ENCODE assay signal across 1 cellular context in the genomic region with DNA sequence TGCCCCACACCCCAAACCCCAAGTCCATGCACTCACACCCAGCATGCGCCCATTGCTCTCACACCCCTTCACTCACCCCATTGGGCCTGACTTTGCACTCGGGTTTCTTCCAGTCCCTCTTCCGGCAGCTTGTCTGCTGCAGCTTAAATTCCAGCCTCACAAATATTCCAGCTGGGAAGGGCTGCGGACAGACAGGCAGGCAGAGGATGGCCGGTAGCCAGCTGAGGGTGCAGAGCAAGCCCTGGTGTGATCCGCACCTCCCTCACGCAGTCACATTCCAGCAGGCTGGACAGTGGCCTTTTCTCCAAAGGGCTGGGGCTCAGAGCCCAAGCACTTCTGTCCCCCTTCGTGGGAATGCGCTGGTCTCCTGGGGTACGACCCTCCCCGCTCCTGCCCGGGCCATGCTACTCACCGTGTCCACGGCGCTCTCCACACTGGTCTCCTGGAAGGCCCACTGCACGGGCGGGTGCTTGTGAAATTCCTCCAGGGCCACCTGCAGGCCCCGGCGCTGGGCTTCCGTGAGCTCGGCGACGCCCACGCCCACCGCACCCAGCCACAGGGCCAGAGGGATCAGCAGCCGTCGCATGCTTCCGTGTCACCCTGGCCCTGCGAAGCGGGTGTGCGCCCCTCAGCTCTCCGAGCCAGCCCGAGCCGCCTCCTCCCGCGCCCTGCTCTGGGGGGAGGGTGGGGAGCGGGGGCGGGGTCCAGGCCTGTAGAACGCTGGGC.
A peak's percentile ranks its signal among the peaks of the same experiment; 100 is the strongest.
TF ChIP-seq lines count a peak whose summit lies in the region.

No MANE protein-coding gene starts in this region.

TF ChIP-seq in HepG2, 621 proteins besides CTCF, POLR2A, EP300 and RAD21 (continued from another document and continues in another):
- TF ChIP-seq, protein P1, sequence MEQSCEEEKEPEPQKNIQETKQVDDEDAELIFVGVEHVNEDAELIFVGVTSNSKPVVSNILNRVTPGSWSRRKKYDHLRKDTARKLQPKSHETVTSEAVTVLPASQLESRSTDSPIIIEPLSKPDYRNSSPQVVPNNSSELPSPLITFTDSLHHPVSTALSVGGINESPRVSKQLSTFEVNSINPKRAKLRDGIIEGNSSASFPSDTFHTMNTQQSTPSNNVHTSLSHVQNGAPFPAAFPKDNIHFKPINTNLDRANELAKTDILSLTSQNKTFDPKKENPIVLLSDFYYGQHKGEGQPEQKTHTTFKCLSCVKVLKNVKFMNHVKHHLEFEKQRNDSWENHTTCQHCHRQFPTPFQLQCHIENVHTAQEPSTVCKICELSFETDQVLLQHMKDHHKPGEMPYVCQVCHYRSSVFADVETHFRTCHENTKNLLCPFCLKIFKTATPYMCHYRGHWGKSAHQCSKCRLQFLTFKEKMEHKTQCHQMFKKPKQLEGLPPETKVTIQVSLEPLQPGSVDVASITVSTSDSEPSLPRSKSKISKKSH (CRISPR knock-in tag; IDR thresholded peaks at IDR 0.05; ENCODE audit: borderline replicate concordance), result peak; percentile 15; the same call in 1 of the 2 replicates
- no peak for TF ChIP-seq KDM6A (CRISPR knock-in tag; IDR thresholded peaks at IDR 0.05; ENCODE audit: low read depth)
- TF ChIP-seq NCOA2 (CRISPR knock-in tag; IDR thresholded peaks at IDR 0.05), result no peak
- 0 out of 2 replicates have a peak, but pooled peaks have one; percentile 34 for TF ChIP-seq CAMTA2 (CRISPR knock-in tag; IDR thresholded peaks at IDR 0.05; ENCODE audit: borderline replicate concordance)
- no peak for TF ChIP-seq ZNF652 (CRISPR knock-in tag; IDR thresholded peaks at IDR 0.05; ENCODE audit: borderline replicate concordance, low read depth)
- no peak for TF ChIP-seq HNF4G (IDR thresholded peaks at IDR 0.05; ENCODE audit: borderline replicate concordance, low read depth, low read length)
- no peak for TF ChIP-seq HNF4G (CRISPR knock-in tag; IDR thresholded peaks at IDR 0.05; ENCODE audit: borderline replicate concordance, low read depth)
- TF ChIP-seq PCBP2 (optimal IDR thresholded peaks at IDR 0.05; ENCODE audit: low read depth, low read length, poor library complexity, severe bottlenecking), result no peak
- peak; percentile 40; the same call in 1 of the 2 replicates for TF ChIP-seq PATZ1 (CRISPR knock-in tag; IDR thresholded peaks at IDR 0.05)
- TF ChIP-seq, protein P2, sequence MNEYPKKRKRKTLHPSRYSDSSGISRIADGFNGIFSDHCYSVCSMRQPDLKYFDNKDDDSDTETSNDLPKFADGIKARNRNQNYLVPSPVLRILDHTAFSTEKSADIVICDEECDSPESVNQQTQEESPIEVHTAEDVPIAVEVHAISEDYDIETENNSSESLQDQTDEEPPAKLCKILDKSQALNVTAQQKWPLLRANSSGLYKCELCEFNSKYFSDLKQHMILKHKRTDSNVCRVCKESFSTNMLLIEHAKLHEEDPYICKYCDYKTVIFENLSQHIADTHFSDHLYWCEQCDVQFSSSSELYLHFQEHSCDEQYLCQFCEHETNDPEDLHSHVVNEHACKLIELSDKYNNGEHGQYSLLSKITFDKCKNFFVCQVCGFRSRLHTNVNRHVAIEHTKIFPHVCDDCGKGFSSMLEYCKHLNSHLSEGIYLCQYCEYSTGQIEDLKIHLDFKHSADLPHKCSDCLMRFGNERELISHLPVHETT (CRISPR knock-in tag; conservative IDR thresholded peaks at IDR 0.05), result no peak
- TF ChIP-seq REPIN1 (CRISPR knock-in tag; IDR thresholded peaks at IDR 0.05; ENCODE audit: borderline replicate concordance, low read depth), result no peak
- TF ChIP-seq, protein P3, sequence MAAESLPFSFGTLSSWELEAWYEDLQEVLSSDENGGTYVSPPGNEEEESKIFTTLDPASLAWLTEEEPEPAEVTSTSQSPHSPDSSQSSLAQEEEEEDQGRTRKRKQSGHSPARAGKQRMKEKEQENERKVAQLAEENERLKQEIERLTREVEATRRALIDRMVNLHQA (CRISPR knock-in tag; IDR thresholded peaks at IDR 0.05), result no peak
- TF ChIP-seq, protein P4, sequence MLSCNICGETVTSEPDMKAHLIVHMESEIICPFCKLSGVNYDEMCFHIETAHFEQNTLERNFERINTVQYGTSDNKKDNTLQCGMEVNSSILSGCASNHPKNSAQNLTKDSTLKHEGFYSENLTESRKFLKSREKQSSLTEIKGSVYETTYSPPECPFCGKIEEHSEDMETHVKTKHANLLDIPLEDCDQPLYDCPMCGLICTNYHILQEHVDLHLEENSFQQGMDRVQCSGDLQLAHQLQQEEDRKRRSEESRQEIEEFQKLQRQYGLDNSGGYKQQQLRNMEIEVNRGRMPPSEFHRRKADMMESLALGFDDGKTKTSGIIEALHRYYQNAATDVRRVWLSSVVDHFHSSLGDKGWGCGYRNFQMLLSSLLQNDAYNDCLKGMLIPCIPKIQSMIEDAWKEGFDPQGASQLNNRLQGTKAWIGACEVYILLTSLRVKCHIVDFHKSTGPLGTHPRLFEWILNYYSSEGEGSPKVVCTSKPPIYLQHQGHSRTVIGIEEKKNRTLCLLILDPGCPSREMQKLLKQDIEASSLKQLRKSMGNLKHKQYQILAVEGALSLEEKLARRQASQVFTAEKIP (CRISPR knock-in tag; IDR thresholded peaks at IDR 0.05; ENCODE audit: borderline replicate concordance), result no peak
- TF ChIP-seq ZFP37 (CRISPR knock-in tag; IDR thresholded peaks at IDR 0.05; ENCODE audit: borderline replicate concordance), result no peak
- TF ChIP-seq KLF13 (CRISPR knock-in tag; IDR thresholded peaks at IDR 0.05), result 0 out of 2 replicates have a peak, but pooled peaks have one; percentile 36
- TF ChIP-seq, protein P5, sequence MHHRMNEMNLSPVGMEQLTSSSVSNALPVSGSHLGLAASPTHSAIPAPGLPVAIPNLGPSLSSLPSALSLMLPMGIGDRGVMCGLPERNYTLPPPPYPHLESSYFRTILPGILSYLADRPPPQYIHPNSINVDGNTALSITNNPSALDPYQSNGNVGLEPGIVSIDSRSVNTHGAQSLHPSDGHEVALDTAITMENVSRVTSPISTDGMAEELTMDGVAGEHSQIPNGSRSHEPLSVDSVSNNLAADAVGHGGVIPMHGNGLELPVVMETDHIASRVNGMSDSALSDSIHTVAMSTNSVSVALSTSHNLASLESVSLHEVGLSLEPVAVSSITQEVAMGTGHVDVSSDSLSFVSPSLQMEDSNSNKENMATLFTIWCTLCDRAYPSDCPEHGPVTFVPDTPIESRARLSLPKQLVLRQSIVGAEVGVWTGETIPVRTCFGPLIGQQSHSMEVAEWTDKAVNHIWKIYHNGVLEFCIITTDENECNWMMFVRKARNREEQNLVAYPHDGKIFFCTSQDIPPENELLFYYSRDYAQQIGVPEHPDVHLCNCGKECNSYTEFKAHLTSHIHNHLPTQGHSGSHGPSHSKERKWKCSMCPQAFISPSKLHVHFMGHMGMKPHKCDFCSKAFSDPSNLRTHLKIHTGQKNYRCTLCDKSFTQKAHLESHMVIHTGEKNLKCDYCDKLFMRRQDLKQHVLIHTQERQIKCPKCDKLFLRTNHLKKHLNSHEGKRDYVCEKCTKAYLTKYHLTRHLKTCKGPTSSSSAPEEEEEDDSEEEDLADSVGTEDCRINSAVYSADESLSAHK (CRISPR knock-in tag; IDR thresholded peaks at IDR 0.05; ENCODE audit: borderline replicate concordance), result no peak
- no peak for TF ChIP-seq ATF7 (IDR thresholded peaks at IDR 0.05)
- TF ChIP-seq ATF7 (CRISPR knock-in tag; IDR thresholded peaks at IDR 0.05), result no peak
- TF ChIP-seq ZNF597 (CRISPR knock-in tag; IDR thresholded peaks at IDR 0.05), result no peak
- TF ChIP-seq ZNF670 (CRISPR knock-in tag; IDR thresholded peaks at IDR 0.05; ENCODE audit: borderline replicate concordance), result no peak
- peak; percentile 21; the same call in 1 of the 2 replicates for TF ChIP-seq ELF1 (CRISPR knock-in tag; IDR thresholded peaks at IDR 0.05)
- no peak for TF ChIP-seq ZNF407 (CRISPR knock-in tag; IDR thresholded peaks at IDR 0.05; ENCODE audit: not compliant biosample characterization)
- TF ChIP-seq SNAPC2 (CRISPR knock-in tag; IDR thresholded peaks at IDR 0.05), result no peak
- TF ChIP-seq, protein P6, sequence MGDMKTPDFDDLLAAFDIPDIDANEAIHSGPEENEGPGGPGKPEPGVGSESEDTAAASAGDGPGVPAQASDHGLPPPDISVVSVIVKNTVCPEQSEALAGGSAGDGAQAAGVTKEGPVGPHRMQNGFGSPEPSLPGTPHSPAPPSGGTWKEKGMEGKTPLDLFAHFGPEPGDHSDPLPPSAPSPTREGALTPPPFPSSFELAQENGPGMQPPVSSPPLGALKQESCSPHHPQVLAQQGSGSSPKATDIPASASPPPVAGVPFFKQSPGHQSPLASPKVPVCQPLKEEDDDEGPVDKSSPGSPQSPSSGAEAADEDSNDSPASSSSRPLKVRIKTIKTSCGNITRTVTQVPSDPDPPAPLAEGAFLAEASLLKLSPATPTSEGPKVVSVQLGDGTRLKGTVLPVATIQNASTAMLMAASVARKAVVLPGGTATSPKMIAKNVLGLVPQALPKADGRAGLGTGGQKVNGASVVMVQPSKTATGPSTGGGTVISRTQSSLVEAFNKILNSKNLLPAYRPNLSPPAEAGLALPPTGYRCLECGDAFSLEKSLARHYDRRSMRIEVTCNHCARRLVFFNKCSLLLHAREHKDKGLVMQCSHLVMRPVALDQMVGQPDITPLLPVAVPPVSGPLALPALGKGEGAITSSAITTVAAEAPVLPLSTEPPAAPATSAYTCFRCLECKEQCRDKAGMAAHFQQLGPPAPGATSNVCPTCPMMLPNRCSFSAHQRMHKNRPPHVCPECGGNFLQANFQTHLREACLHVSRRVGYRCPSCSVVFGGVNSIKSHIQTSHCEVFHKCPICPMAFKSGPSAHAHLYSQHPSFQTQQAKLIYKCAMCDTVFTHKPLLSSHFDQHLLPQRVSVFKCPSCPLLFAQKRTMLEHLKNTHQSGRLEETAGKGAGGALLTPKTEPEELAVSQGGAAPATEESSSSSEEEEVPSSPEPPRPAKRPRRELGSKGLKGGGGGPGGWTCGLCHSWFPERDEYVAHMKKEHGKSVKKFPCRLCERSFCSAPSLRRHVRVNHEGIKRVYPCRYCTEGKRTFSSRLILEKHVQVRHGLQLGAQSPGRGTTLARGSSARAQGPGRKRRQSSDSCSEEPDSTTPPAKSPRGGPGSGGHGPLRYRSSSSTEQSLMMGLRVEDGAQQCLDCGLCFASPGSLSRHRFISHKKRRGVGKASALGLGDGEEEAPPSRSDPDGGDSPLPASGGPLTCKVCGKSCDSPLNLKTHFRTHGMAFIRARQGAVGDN (CRISPR knock-in tag; IDR thresholded peaks at IDR 0.05), result peak; percentile 89
- TF ChIP-seq ZBTB42 (CRISPR knock-in tag; IDR thresholded peaks at IDR 0.05), result no peak
